In the genomic region with DNA sequence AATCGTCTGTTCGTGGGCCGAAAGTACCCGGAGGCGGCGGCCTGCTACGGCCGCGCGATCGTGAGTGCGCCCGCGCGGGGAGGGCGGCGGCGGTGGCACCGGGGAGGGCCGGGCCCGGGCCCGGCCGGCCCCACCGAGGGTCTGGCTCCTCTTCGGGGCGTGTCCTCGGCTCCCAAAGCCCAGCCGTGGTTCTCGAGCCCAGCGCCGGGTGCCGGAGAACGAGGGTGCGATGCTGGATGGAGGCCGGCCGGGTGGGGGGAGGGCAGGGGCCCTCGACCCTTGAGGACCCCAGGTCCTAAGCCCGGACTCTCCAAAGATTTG, we compare ENCODE assay signal across 8 cellular contexts. TPM values are rescaled to one million over a fixed set of nuclear protein-coding genes. Genes with fewer than 3 reads are reported as not detected.
DNase-seq lines count a peak whose midpoint lies in the region; ATAC-seq, FAIRE-seq and TF ChIP-seq lines count a peak whose summit lies in the region.

No MANE protein-coding gene starts in this region.

- TF ChIP-seq RAD21 in A549 (conservative IDR thresholded peaks at IDR 0.05 in 1 of 2, IDR thresholded peaks at IDR 0.05 in 1 of 2) = no peak

- H3K4me2 ChIP-seq in A549 = peak overlapping the region; percentile 93

- H3K9me3 ChIP-seq in A549 = no peaks in the 10 kb centered on the region
- H3K9me3 ChIP-seq in breast epithelium = no peaks in the 10 kb centered on the region
- no peaks in the 10 kb centered on the region for H3K9me3 ChIP-seq in mucosa of descending colon

- ATAC-seq in A549 (no peak), HG02588 (IDR thresholded peaks at IDR 0.05; ENCODE audit: unreplicated experiment) (peak; percentile 2), mucosa of descending colon (no peak), HG02973 (IDR thresholded peaks at IDR 0.05; ENCODE audit: unreplicated experiment) (no peak)

- POLR2A ChIA-PET in A549 (lab: Yijun Ruan, JAX) = interaction anchor here (0.7 to 2.0 kb wide), 4 partner anchors 9 to 53 kb away, joined by 3 to 12 read pairs (median 5); partner anchors contain the start of genes ANTKMT and WDR24

- H3K36me3 ChIP-seq in breast epithelium (no peaks in the 10 kb centered on the region), mucosa of descending colon (ENCODE audit: low read depth) (peaks cover 5% of the 10 kb centered on the region)

- intact Hi-C loops in breast epithelium (cut with DNase I; ENCODE audit: low total_unique reads) (no loop called here), mucosa of descending colon (cut with DNase I, micrococcal nuclease) (no loop called here)

- peaks cover 41% of the 10 kb centered on the region for H3K4me1 ChIP-seq in A549
- H3K4me1 ChIP-seq in breast epithelium = peaks cover 17 to 41% of the 10 kb centered on the region in 2 donors
- H3K4me1 ChIP-seq in mucosa of descending colon (ENCODE audit: low read depth) = peaks cover 68% of the 10 kb centered on the region

- no peak for TF ChIP-seq CTCF in A549 (IDR thresholded peaks at IDR 0.05)
- TF ChIP-seq CTCF in breast epithelium (IDR thresholded peaks at IDR 0.05) = no peak
- TF ChIP-seq CTCF in mucosa of descending colon (IDR thresholded peaks at IDR 0.05) = no peak

- CTCF ChIA-PET in A549 (lab: Yijun Ruan, JAX) = interaction anchor here (0.7 to 2.9 kb wide), 8 partner anchors 13 to 105 kb away, joined by 3 to 15 read pairs (median 4); partner anchors contain the start of gene RHOT2

- H3K27ac ChIP-seq in A549 = peak overlapping the region; percentile 84 to 97
- peak overlapping the region; percentile 80 to 96 for H3K27ac ChIP-seq in breast epithelium

- FAIRE-seq in A549 (lab: Jason Lieb, UNC) = no peak

- DNase-seq in A549 (ENCODE audit: low read depth in 1 of 2, low spot score in 1 of 2) = no peak
- no peak for DNase-seq in breast epithelium (ENCODE audit: low spot score in 2 of 2)
- no peak for DNase-seq in mucosa of descending colon
- no peak for DNase-seq in NCI-H345 treated with DMSO at 0.1 percent for 48 hours (lab: John Stamatoyannopoulos, UW; ENCODE audit: unreplicated experiment)
- DNase-seq in NCI-H510A (lab: John Stamatoyannopoulos, UW) = no peak
- DNase-seq in stimulated activated CD4-positive, alpha-beta T cell treated with anti-CD3 and anti-CD28 coated beads, Interleukin-12 subunit alpha, Interleukin-12 subunit beta, amount 100 ng/mL, for 4 hours = no peak

- WGBS in A549 (ENCODE audit: missing lambda C conversion rate) = 0% methylated on average over 1 of the region's 38 CpGs

- no peaks in the 10 kb centered on the region for H3K27me3 ChIP-seq in breast epithelium

- TF ChIP-seq POLR2A in A549 (IDR thresholded peaks at IDR 0.05; ENCODE audit: low read length) (peak; percentile 1; the same call in 1 of the 2 replicates), breast epithelium (IDR thresholded peaks at IDR 0.05) (no peak)

- TF ChIP-seq EP300 in A549 (IDR thresholded peaks at IDR 0.05) = no peak

- peak overlapping the region; percentile 74 for H3K4me3 ChIP-seq in A549
- H3K4me3 ChIP-seq in breast epithelium = peak overlapping the region; percentile 72 to 90 (median 86)
- H3K4me3 ChIP-seq in mucosa of descending colon = peak overlapping the region; percentile 70

TF ChIP-seq in A549, 52 proteins besides CTCF, POLR2A, EP300 and RAD21:
- peak in 1 of 2 experiments; percentile 13; a peak in 1 of 5 replicates for TF ChIP-seq JUN (IDR thresholded peaks at IDR 0.05)
- no peak for TF ChIP-seq RCOR1 (IDR thresholded peaks at IDR 0.05; ENCODE audit: low read depth, low read length)
- TF ChIP-seq BCL3 (IDR thresholded peaks at IDR 0.05) = no peak; the same call in 2 of the 3 replicates
- TF ChIP-seq RNF2 (IDR thresholded peaks at IDR 0.05; ENCODE audit: borderline replicate concordance, low read depth) = 0 out of 2 replicates have a peak, but pooled peaks have one; percentile 21

RNA-seq across cellular contexts. Expression of gene STUB1, which starts 0.4 kb away (rescaled TPM):
- 53.2 and 60.6 TPM in 2 replicates for polyA plus RNA-seq in A549 (2011; rRNA removed)
- 134 and 143 TPM in 2 replicates for polyA plus RNA-seq in A549 (2012; cell fraction: cytosol; rRNA removed)
- 123 and 167 TPM in 2 replicates for polyA plus RNA-seq in A549 (2012; cell fraction: nucleus; rRNA removed)
- 90.0 to 93.5 TPM (median 90.4 TPM) in 3 replicates for polyA plus RNA-seq in A549 (2017; fragmentation: RNase III; extraction: RNeasy Plus Mini Kit Qiagen cat#74134 plus additional on column Dnase treatment)
- polyA minus RNA-seq in A549 (2011; rRNA and poly(A)+ RNA removed) = 18.1 and 28.3 TPM in 2 replicates
- total RNA-seq in breast epithelium = 100 to 1,000 TPM; 127 to 184 (median 175) TPM
- total RNA-seq in mucosa of descending colon = 100 to 1,000 TPM in 2 of 3 donors, 10 to 100 TPM in 1; 77.8 to 119 (median 108) TPM

RNA-seq across cellular contexts. Expression of gene JMJD8, which starts 3.5 kb away (rescaled TPM):
- 37.5 and 43.8 TPM in 2 replicates for polyA plus RNA-seq in A549 (2011; rRNA removed)
- 109 and 141 TPM in 2 replicates for polyA plus RNA-seq in A549 (2012; cell fraction: cytosol; rRNA removed)
- polyA plus RNA-seq in A549 (2012; cell fraction: nucleus; rRNA removed) = 182 and 269 TPM in 2 replicates
- polyA plus RNA-seq in A549 (2017; fragmentation: RNase III; extraction: RNeasy Plus Mini Kit Qiagen cat#74134 plus additional on column Dnase treatment) = 72.6 to 77.0 TPM (median 73.7 TPM) in 3 replicates
- 33.6 and 39.1 TPM in 2 replicates for polyA minus RNA-seq in A549 (2011; rRNA and poly(A)+ RNA removed)
- 10 to 100 TPM; 67.2 to 83.4 (median 67.5) TPM for total RNA-seq in breast epithelium
- 10 to 100 TPM; 39.5 to 60.5 (median 46.9) TPM for total RNA-seq in mucosa of descending colon

RNA-seq across cellular contexts. Expression of gene RHBDL1, which starts 5.1 kb away (rescaled TPM):
- polyA plus RNA-seq in A549 (2011; rRNA removed) = 0.56 and 0.75 TPM in 2 replicates
- 1.5 and 1.8 TPM in 2 replicates for polyA plus RNA-seq in A549 (2012; cell fraction: cytosol; rRNA removed)
- 19.1 and 19.7 TPM in 2 replicates for polyA plus RNA-seq in A549 (2012; cell fraction: nucleus; rRNA removed)
- 1.2 to 1.6 TPM (median 1.4 TPM) in 3 replicates for polyA plus RNA-seq in A549 (2017; fragmentation: RNase III; extraction: RNeasy Plus Mini Kit Qiagen cat#74134 plus additional on column Dnase treatment)
- 0.12 and 0.29 TPM in 2 replicates for polyA minus RNA-seq in A549 (2011; rRNA and poly(A)+ RNA removed)
- 1 to 10 TPM in 2 of 3 donors, under 1 TPM in 1; 0.48 to 2.3 (median 1.0) TPM for total RNA-seq in breast epithelium
- 1 to 10 TPM; 2.8 to 3.4 (median 3.0) TPM for total RNA-seq in mucosa of descending colon

RNA-seq across cellular contexts. Expression of gene WDR24, which starts 9.6 kb away (rescaled TPM):
- 2.7 and 3.0 TPM in 2 replicates for polyA plus RNA-seq in A549 (2011; rRNA removed)
- polyA plus RNA-seq in A549 (2012; cell fraction: cytosol; rRNA removed) = 7.4 and 8.0 TPM in 2 replicates
- 35.9 and 47.7 TPM in 2 replicates for polyA plus RNA-seq in A549 (2012; cell fraction: nucleus; rRNA removed)
- polyA plus RNA-seq in A549 (2017; fragmentation: RNase III; extraction: RNeasy Plus Mini Kit Qiagen cat#74134 plus additional on column Dnase treatment) = 5.6 to 7.6 TPM (median 6.6 TPM) in 3 replicates
- 2.8 and 5.1 TPM in 2 replicates for polyA minus RNA-seq in A549 (2011; rRNA and poly(A)+ RNA removed)
- total RNA-seq in breast epithelium = 1 to 10 TPM; 7.2 to 9.2 (median 8.8) TPM
- 10 to 100 TPM in 2 of 3 donors, 1 to 10 TPM in 1; 9.2 to 13.4 (median 10.5) TPM for total RNA-seq in mucosa of descending colon

RNA-seq across cellular contexts. Expression of gene RHOT2, which starts 12.7 kb away (rescaled TPM):
- 33.9 and 38.0 TPM in 2 replicates for polyA plus RNA-seq in A549 (2011; rRNA removed)
- polyA plus RNA-seq in A549 (2012; cell fraction: cytosol; rRNA removed) = 125 and 162 TPM in 2 replicates
- polyA plus RNA-seq in A549 (2012; cell fraction: nucleus; rRNA removed) = 953 and 1,278 TPM in 2 replicates
- polyA plus RNA-seq in A549 (2017; fragmentation: RNase III; extraction: RNeasy Plus Mini Kit Qiagen cat#74134 plus additional on column Dnase treatment) = 74.0 to 83.5 TPM (median 83.1 TPM) in 3 replicates
- polyA minus RNA-seq in A549 (2011; rRNA and poly(A)+ RNA removed) = 26.4 and 38.1 TPM in 2 replicates
- 10 to 100 TPM; 39.4 to 90.8 (median 66.9) TPM for total RNA-seq in breast epithelium
- 100 to 1,000 TPM; 124 to 138 (median 127) TPM for total RNA-seq in mucosa of descending colon
